31 cellular contexts compared by ENCODE assay signal in the genomic region with DNA sequence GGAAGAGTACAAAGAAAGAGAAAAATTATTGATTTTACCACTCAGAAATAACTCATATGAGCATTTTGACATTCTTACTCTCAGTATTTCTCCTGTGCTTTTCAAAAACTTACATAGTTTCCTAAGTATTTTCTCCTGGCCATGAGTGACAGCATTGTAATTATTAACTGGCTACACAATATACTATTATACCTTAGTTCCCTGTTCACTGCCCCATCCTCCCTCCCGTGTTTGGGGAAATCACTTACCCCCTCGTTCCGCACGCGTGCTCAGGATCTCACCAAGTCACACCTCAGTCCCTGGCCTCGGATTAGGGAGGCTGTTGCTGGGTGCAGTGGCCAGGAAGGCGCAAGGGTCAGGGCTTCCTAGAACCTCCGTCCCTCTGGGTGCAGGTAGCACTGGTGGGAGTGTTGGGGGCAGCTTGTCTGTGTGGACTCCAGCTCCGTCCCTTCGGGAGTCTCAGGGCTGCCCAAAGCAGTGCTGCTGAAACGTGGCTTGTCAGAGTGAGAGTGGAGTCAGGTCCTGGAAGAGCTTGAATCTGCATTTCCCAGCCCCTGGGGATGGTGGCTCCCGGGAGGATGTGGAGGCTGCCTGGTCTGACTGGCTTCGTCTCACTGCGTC.
"Had no signal": no experiment of that assay in that cellular context is flagged by ENCODE, and none has a peak within 500 bp of the region (broad histone marks: within the 10 kb centered on the region; RNA-seq: fewer than 3 reads in every experiment).

No MANE protein-coding gene starts in this region.

- DNase-seq: activated CD4-positive, alpha-beta memory T cell treated with anti-CD3 and anti-CD28 coated beads for 36 hours; activated CD4-positive, alpha-beta T cell treated with anti-CD3 and anti-CD28 coated beads, Interleukin-2, amount 10 ng/mL, durations not matched to agents 24 days and 14 days; activated CD4-positive, CD25-positive, alpha-beta regulatory T cell treated with anti-CD3 and anti-CD28 coated beads, Interleukin-2, amount 50 U/mL, for 72 hours; activated CD8-positive, alpha-beta memory T cell treated with anti-CD3 and anti-CD28 coated beads, Interleukin-2, amount 50 U/mL, for 4 hours; activated effector memory CD4-positive, alpha-beta T cell treated with anti-CD3 and anti-CD28 coated beads, Interleukin-2, amount 50 U/mL, for 16 hours; activated naive CD4-positive, alpha-beta T cell treated with anti-CD3 and anti-CD28 coated beads for 36 hours; activated naive CD8-positive, alpha-beta T cell treated with anti-CD3 and anti-CD28 coated beads for 36 hours; activated T-cell treated with anti-CD3 and anti-CD28 coated beads, Interleukin-2, amount 50 U/mL, for 1 hour; adrenal gland; aorta; dorsolateral prefrontal cortex; effector memory CD4-positive, alpha-beta T cell; left ventricle myocardium inferior; mesendoderm; stimulated activated CD4-positive, alpha-beta T cell treated with anti-CD3 and anti-CD28 coated beads, Interleukin-12 subunit alpha, Interleukin-12 subunit beta, amount 100 ng/mL, for 4 hours; stimulated activated CD4-positive, alpha-beta T cell treated with anti-CD3 and anti-CD28 coated beads, Interleukin-4, amount 100 ng/mL, for 1 hour; stimulated activated naive CD8-positive, alpha-beta T cell treated with anti-CD3 and anti-CD28 coated beads, Interleukin-15, amount 100 ng/mL, for 72 hours; substantia nigra; T-helper 17 cell; T1000 had no signal

- FAIRE-seq: frontal cortex, islet of Langerhans had no signal

- H3K9me3 Mint-ChIP-seq: activated CD4-positive, alpha-beta memory T cell treated with anti-CD3 and anti-CD28 coated beads for 36 hours; activated CD4-positive, alpha-beta T cell treated with anti-CD3 and anti-CD28 coated beads, Interleukin-2, amount 10 ng/mL, durations not matched to agents 24 days and 14 days; activated naive CD4-positive, alpha-beta T cell treated with anti-CD3 and anti-CD28 coated beads for 36 hours; activated naive CD8-positive, alpha-beta T cell treated with anti-CD3 and anti-CD28 coated beads for 36 hours; activated T-helper 1 cell treated with anti-CD3 and anti-CD28 coated beads, Interleukin-12 subunit alpha, Interleukin-12 subunit beta, Interleukin-2, Interleukin-4 antibody, amounts not matched to agents 30 ng/mL and 10 ng/mL and 1 ng/mL, durations not matched to agents 14 hours and 24 hours and 36 hours; brain; natural killer cell treated with Interleukin-12 subunit alpha and Interleukin-12 subunit beta and Interleukin-15 and Interleukin-18, amount 100 ng/mL, for 72 hours; stimulated activated naive CD8-positive, alpha-beta T cell treated with anti-CD3 and anti-CD28 coated beads, Interleukin-15, amount 100 ng/mL, for 72 hours; type B pancreatic cell had no signal

- H3K4me1 ChIP-seq: adrenal gland had no signal

- H3K27me3 Mint-ChIP-seq: activated CD4-positive, alpha-beta memory T cell treated with anti-CD3 and anti-CD28 coated beads for 36 hours; activated CD4-positive, alpha-beta T cell treated with anti-CD3 and anti-CD28 coated beads, Interleukin-2, amount 10 ng/mL, durations not matched to agents 24 days and 14 days; activated naive CD8-positive, alpha-beta T cell treated with anti-CD3 and anti-CD28 coated beads for 36 hours; brain; natural killer cell treated with Interleukin-12 subunit alpha and Interleukin-12 subunit beta and Interleukin-15 and Interleukin-18, amount 100 ng/mL, for 72 hours; stimulated activated naive CD8-positive, alpha-beta T cell treated with anti-CD3 and anti-CD28 coated beads, Interleukin-15, amount 100 ng/mL, for 72 hours; T-helper 17 cell; type B pancreatic cell had no signal

- H3K9me3 ChIP-seq: adrenal gland, left ventricle myocardium inferior had no signal

- ATAC-seq: natural killer cell treated with Interleukin-12 subunit alpha and Interleukin-12 subunit beta and Interleukin-15 and Interleukin-18, amount 100 ng/mL, for 72 hours; sciatic nerve; stimulated activated naive CD8-positive, alpha-beta T cell treated with anti-CD3 and anti-CD28 coated beads, Interleukin-15, amount 100 ng/mL, for 72 hours; T-helper 17 cell had no signal

- H3K4me3 ChIP-seq: adrenal gland, cardiac muscle cell, coronary artery, dorsolateral prefrontal cortex, left ventricle myocardium inferior, lung, skin epidermis had no signal

- H3K27ac ChIP-seq: adrenal gland, cardiac muscle cell, coronary artery, left ventricle myocardium inferior, skin epidermis had no signal

- H3K27me3 ChIP-seq: adrenal gland, cardiac muscle cell, dorsolateral prefrontal cortex had no signal

- H3K4me3 Mint-ChIP-seq: activated CD4-positive, alpha-beta memory T cell treated with anti-CD3 and anti-CD28 coated beads for 36 hours; activated CD4-positive, alpha-beta T cell treated with anti-CD3 and anti-CD28 coated beads, Interleukin-2, amount 10 ng/mL, durations not matched to agents 24 days and 14 days; activated naive CD4-positive, alpha-beta T cell treated with anti-CD3 and anti-CD28 coated beads for 36 hours; activated naive CD8-positive, alpha-beta T cell treated with anti-CD3 and anti-CD28 coated beads for 36 hours; activated T-helper 1 cell treated with anti-CD3 and anti-CD28 coated beads, Interleukin-12 subunit alpha, Interleukin-12 subunit beta, Interleukin-2, Interleukin-4 antibody, amounts not matched to agents 30 ng/mL and 10 ng/mL and 1 ng/mL, durations not matched to agents 14 hours and 24 hours and 36 hours; brain; natural killer cell treated with Interleukin-12 subunit alpha and Interleukin-12 subunit beta and Interleukin-15 and Interleukin-18, amount 100 ng/mL, for 72 hours; stimulated activated naive CD8-positive, alpha-beta T cell treated with anti-CD3 and anti-CD28 coated beads, Interleukin-15, amount 100 ng/mL, for 72 hours; T-helper 17 cell; type B pancreatic cell had no signal

- H3K27ac Mint-ChIP-seq: activated CD4-positive, alpha-beta memory T cell treated with anti-CD3 and anti-CD28 coated beads for 36 hours; activated naive CD4-positive, alpha-beta T cell treated with anti-CD3 and anti-CD28 coated beads for 36 hours; activated naive CD8-positive, alpha-beta T cell treated with anti-CD3 and anti-CD28 coated beads for 36 hours; activated T-helper 1 cell treated with anti-CD3 and anti-CD28 coated beads, Interleukin-12 subunit alpha, Interleukin-12 subunit beta, Interleukin-2, Interleukin-4 antibody, amounts not matched to agents 30 ng/mL and 10 ng/mL and 1 ng/mL, durations not matched to agents 14 hours and 24 hours and 36 hours; brain; natural killer cell treated with Interleukin-12 subunit alpha and Interleukin-12 subunit beta and Interleukin-15 and Interleukin-18, amount 100 ng/mL, for 72 hours; T-helper 17 cell; type B pancreatic cell had no signal
